8 cellular contexts compared by ENCODE assay signal in the genomic region with DNA sequence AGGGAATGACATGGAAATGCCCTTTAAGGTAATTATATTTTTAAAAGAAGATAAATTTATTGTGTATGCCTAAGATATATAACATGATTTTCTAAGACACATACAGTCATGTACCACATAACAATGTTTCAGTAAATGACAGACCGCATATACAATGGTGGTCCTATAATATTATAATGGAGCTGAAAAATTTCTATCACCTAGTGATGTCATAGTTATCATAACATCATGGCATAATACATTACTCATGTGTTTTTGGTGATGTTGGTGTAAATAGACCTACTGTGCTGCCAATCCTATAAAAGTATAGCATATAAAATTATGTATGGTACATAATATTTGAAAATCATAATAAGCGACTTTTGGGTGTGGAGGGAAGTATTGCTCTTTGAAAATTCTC.
"Had no signal": no experiment of that assay in that cellular context is flagged by ENCODE, and none has a peak within 500 bp of the region (broad histone marks: within the 10 kb centered on the region; RNA-seq: fewer than 3 reads in every experiment).

No MANE protein-coding gene starts in this region.

- FAIRE-seq: G401.6, GM12878, GM12891, GM12892, GM18507, GM19239 had no signal

- DNase-seq: GDM1, GF-D8 had no signal

- ATAC-seq: GM12878 had no signal

- H3K4me3 ChIP-seq: GM12878 had no signal
